ENCODE assay signal across 30 cellular contexts in genomic region chr13:59236979-59237378, GRCh38.
"Had no signal": no experiment of that assay in that cellular context is flagged by ENCODE, and none has a peak within 500 bp of the region (broad histone marks: within the 10 kb centered on the region; RNA-seq: fewer than 3 reads in every experiment).

No MANE protein-coding gene starts in this region.

- H3K4me1 ChIP-seq: neural progenitor cell, parathyroid adenoma, psoas muscle, right lobe of liver, sigmoid colon, spleen, tibial artery, transverse colon, upper lobe of right lung, uterus had no signal

- H3K9me3 ChIP-seq: ovary, psoas muscle, right lobe of liver, sigmoid colon, spleen, tibial artery, transverse colon, upper lobe of right lung, uterus had no signal

- H3K36me3 ChIP-seq: neural progenitor cell, ovary, right lobe of liver, sigmoid colon, spleen, tibial artery, transverse colon, upper lobe of right lung, uterus had no signal

- H3K4me3 Mint-ChIP-seq: naive B cell; naive thymus-derived CD8-positive, alpha-beta T cell; natural killer cell treated with Interleukin-12 subunit alpha and Interleukin-12 subunit beta and Interleukin-15 and Interleukin-18, amount 100 ng/mL, for 72 hours; neural progenitor cell; stimulated activated memory B cell treated with anti-CD40 and anti-IgM and Interleukin-4, amounts not matched to agents 10 μg/mL and 1 μg/mL and 100 μg/mL, for 72 hours; stimulated activated naive CD8-positive, alpha-beta T cell treated with anti-CD3 and anti-CD28 coated beads, Interleukin-15, amount 100 ng/mL, for 72 hours; type B pancreatic cell had no signal

- H3K4me3 ChIP-seq: neural progenitor cell, ovary, psoas muscle, right lobe of liver, sigmoid colon, spleen, tibial artery, transverse colon, upper lobe of right lung, uterus had no signal

- DNase-seq: naive B cell; naive thymus-derived CD8-positive, alpha-beta T cell; occipital lobe; ovary; posterior cingulate gyrus; psoas muscle; right cardiac atrium; right lobe of liver; sigmoid colon; small intestine; spleen; stimulated activated CD4-positive, alpha-beta T cell treated with anti-CD3 and anti-CD28 coated beads, Interleukin-12 subunit alpha, Interleukin-12 subunit beta, amount 100 ng/mL, for 4 hours; stimulated activated CD4-positive, alpha-beta T cell treated with anti-CD3 and anti-CD28 coated beads, Interleukin-1b, Interleukin-23, amount 100 ng/mL, for 48 hours; stimulated activated CD4-positive, alpha-beta T cell treated with anti-CD3 and anti-CD28 coated beads, Interleukin-4, amount 100 ng/mL, for 1 hour; stimulated activated CD4-positive, alpha-beta T cell treated with anti-CD3 and anti-CD28 coated beads, Interleukin-4, amount 100 ng/mL, for 4 hours; stimulated activated CD8-positive, alpha-beta memory T cell treated with anti-CD3 and anti-CD28 coated beads, Interleukin-4, amount 100 ng/mL, for 48 hours; stimulated activated naive CD4-positive, alpha-beta T cell; stimulated activated naive CD8-positive, alpha-beta T cell treated with anti-CD3 and anti-CD28 coated beads, Interleukin-15, amount 100 ng/mL, for 72 hours; stimulated activated naive CD8-positive, alpha-beta T cell treated with anti-CD3 and anti-CD28 coated beads, Interleukin-15, Interleukin-2, amounts not matched to agents 100 U/mL and 50 U/mL, for 24 hours; substantia nigra; tibial artery; transverse colon; upper lobe of right lung; uterus had no signal

- FAIRE-seq: small intestine had no signal

- H3K27ac ChIP-seq: neural progenitor cell, ovary, parathyroid adenoma, psoas muscle, right lobe of liver, sigmoid colon, spleen, tibial artery, transverse colon, upper lobe of right lung, uterus had no signal

- H3K4me1 Mint-ChIP-seq: naive B cell; naive thymus-derived CD8-positive, alpha-beta T cell; neural progenitor cell; stimulated activated memory B cell treated with anti-CD40 and anti-IgM and Interleukin-4, amounts not matched to agents 10 μg/mL and 1 μg/mL and 100 μg/mL, for 72 hours; stimulated activated naive CD8-positive, alpha-beta T cell treated with anti-CD3 and anti-CD28 coated beads, Interleukin-15, amount 100 ng/mL, for 72 hours had no signal

- H3K27ac Mint-ChIP-seq: naive B cell; naive thymus-derived CD8-positive, alpha-beta T cell; natural killer cell treated with Interleukin-12 subunit alpha and Interleukin-12 subunit beta and Interleukin-15 and Interleukin-18, amount 100 ng/mL, for 72 hours; neural progenitor cell; progenitor cell of endocrine pancreas; stimulated activated memory B cell treated with anti-CD40 and anti-IgM and Interleukin-4, amounts not matched to agents 10 μg/mL and 1 μg/mL and 100 μg/mL, for 72 hours; stimulated activated naive CD8-positive, alpha-beta T cell treated with anti-CD3 and anti-CD28 coated beads, Interleukin-15, amount 100 ng/mL, for 72 hours; type B pancreatic cell had no signal

- ATAC-seq: naive thymus-derived CD8-positive, alpha-beta T cell; natural killer cell treated with Interleukin-12 subunit alpha and Interleukin-12 subunit beta and Interleukin-15 and Interleukin-18, amount 100 ng/mL, for 72 hours; psoas muscle; right cardiac atrium; right lobe of liver; stimulated activated memory B cell treated with anti-CD40 and anti-IgM and Interleukin-4, amounts not matched to agents 10 μg/mL and 1 μg/mL and 100 μg/mL, for 72 hours; stimulated activated naive CD8-positive, alpha-beta T cell treated with anti-CD3 and anti-CD28 coated beads, Interleukin-15, amount 100 ng/mL, for 72 hours; stimulated activated naive CD8-positive, alpha-beta T cell treated with anti-CD3 and anti-CD28 coated beads, Interleukin-15, Interleukin-2, amounts not matched to agents 100 U/mL and 50 U/mL, for 24 hours; upper lobe of right lung had no signal

- H3K27me3 Mint-ChIP-seq: naive B cell; natural killer cell treated with Interleukin-12 subunit alpha and Interleukin-12 subunit beta and Interleukin-15 and Interleukin-18, amount 100 ng/mL, for 72 hours; progenitor cell of endocrine pancreas; stimulated activated memory B cell treated with anti-CD40 and anti-IgM and Interleukin-4, amounts not matched to agents 10 μg/mL and 1 μg/mL and 100 μg/mL, for 72 hours had no signal

- H3K27me3 ChIP-seq: neural progenitor cell, ovary, right lobe of liver, sigmoid colon, spleen, tibial artery, transverse colon, upper lobe of right lung, uterus had no signal

- H3K36me3 Mint-ChIP-seq: naive B cell; naive thymus-derived CD8-positive, alpha-beta T cell; natural killer cell treated with Interleukin-12 subunit alpha and Interleukin-12 subunit beta and Interleukin-15 and Interleukin-18, amount 100 ng/mL, for 72 hours; neural progenitor cell; stimulated activated memory B cell treated with anti-CD40 and anti-IgM and Interleukin-4, amounts not matched to agents 10 μg/mL and 1 μg/mL and 100 μg/mL, for 72 hours; type B pancreatic cell had no signal

- H3K9me3 Mint-ChIP-seq: naive thymus-derived CD8-positive, alpha-beta T cell; neural progenitor cell; stimulated activated naive CD8-positive, alpha-beta T cell treated with anti-CD3 and anti-CD28 coated beads, Interleukin-15, amount 100 ng/mL, for 72 hours; type B pancreatic cell had no signal
